1 cellular context compared by ENCODE assay signal in genomic region chr15:40064231-40064894, GRCh38.
TF ChIP-seq lines count a peak whose summit lies in the region.

No MANE protein-coding gene starts in this region.

TF ChIP-seq in GM12878, 131 proteins besides CTCF, POLR2A, EP300 and RAD21 (continued from another document and continues in another):
- TF ChIP-seq, protein P1, sequence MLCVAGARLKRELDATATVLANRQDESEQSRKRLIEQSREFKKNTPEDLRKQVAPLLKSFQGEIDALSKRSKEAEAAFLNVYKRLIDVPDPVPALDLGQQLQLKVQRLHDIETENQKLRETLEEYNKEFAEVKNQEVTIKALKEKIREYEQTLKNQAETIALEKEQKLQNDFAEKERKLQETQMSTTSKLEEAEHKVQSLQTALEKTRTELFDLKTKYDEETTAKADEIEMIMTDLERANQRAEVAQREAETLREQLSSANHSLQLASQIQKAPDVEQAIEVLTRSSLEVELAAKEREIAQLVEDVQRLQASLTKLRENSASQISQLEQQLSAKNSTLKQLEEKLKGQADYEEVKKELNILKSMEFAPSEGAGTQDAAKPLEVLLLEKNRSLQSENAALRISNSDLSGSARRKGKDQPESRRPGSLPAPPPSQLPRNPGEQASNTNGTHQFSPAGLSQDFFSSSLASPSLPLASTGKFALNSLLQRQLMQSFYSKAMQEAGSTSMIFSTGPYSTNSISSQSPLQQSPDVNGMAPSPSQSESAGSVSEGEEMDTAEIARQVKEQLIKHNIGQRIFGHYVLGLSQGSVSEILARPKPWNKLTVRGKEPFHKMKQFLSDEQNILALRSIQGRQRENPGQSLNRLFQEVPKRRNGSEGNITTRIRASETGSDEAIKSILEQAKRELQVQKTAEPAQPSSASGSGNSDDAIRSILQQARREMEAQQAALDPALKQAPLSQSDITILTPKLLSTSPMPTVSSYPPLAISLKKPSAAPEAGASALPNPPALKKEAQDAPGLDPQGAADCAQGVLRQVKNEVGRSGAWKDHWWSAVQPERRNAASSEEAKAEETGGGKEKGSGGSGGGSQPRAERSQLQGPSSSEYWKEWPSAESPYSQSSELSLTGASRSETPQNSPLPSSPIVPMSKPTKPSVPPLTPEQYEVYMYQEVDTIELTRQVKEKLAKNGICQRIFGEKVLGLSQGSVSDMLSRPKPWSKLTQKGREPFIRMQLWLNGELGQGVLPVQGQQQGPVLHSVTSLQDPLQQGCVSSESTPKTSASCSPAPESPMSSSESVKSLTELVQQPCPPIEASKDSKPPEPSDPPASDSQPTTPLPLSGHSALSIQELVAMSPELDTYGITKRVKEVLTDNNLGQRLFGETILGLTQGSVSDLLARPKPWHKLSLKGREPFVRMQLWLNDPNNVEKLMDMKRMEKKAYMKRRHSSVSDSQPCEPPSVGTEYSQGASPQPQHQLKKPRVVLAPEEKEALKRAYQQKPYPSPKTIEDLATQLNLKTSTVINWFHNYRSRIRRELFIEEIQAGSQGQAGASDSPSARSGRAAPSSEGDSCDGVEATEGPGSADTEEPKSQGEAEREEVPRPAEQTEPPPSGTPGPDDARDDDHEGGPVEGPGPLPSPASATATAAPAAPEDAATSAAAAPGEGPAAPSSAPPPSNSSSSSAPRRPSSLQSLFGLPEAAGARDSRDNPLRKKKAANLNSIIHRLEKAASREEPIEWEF (IDR thresholded peaks at IDR 0.05; ENCODE audit: insufficient replicate concordance, low read depth, low read length), result no peak
- no peak for TF ChIP-seq RFX5 (IDR thresholded peaks at IDR 0.05; ENCODE audit: low read depth, low read length)
- no peak for TF ChIP-seq ZNF384 (IDR thresholded peaks at IDR 0.05; ENCODE audit: borderline replicate concordance, low read depth, low read length)
- TF ChIP-seq KDM1A (IDR thresholded peaks at IDR 0.05; ENCODE audit: borderline replicate concordance), result no peak
- TF ChIP-seq ESRRA (IDR thresholded peaks at IDR 0.05; ENCODE audit: low read length), result no peak
- peak; percentile 88 to 89 for TF ChIP-seq IKZF2 (IDR thresholded peaks at IDR 0.05)
- TF ChIP-seq TCF7 (IDR thresholded peaks at IDR 0.05; ENCODE audit: borderline replicate concordance), result peak; percentile 66; the same call in 1 of the 2 replicates
- TF ChIP-seq TCF12 (IDR thresholded peaks at IDR 0.05; ENCODE audit: low read depth, low read length), result 0 out of 2 replicates have a peak, but pooled peaks have one; percentile 5
- TF ChIP-seq GABPA (IDR thresholded peaks at IDR 0.05; ENCODE audit: low read depth), result 0 out of 2 replicates have a peak, but pooled peaks have one; percentile 47
- TF ChIP-seq RELB (IDR thresholded peaks at IDR 0.05; ENCODE audit: low read depth), result peak; percentile 74
- TF ChIP-seq RBBP5 (conservative IDR thresholded peaks at IDR 0.05), result 0 out of 2 replicates have a peak, but pooled peaks have one; percentile 42
- TF ChIP-seq EED (IDR thresholded peaks at IDR 0.05; ENCODE audit: low read depth), result peak; percentile 89
- peak; percentile 78; the same call in 1 of the 2 replicates for TF ChIP-seq CREM (IDR thresholded peaks at IDR 0.05; ENCODE audit: low read depth)
- TF ChIP-seq SKIL (IDR thresholded peaks at IDR 0.05; ENCODE audit: low read depth, poor library complexity, severe bottlenecking), result peak; percentile 67
- TF ChIP-seq CREB1 (IDR thresholded peaks at IDR 0.05; ENCODE audit: low read depth), result peak; percentile 62
- TF ChIP-seq BHLHE40 (IDR thresholded peaks at IDR 0.05; ENCODE audit: borderline replicate concordance in 1 of 2, low read depth in 2 of 2, low read length in 1 of 2), result no peak
- no peak for TF ChIP-seq HDAC6 (IDR thresholded peaks at IDR 0.05; ENCODE audit: unreplicated experiment)
- TF ChIP-seq NFIC (IDR thresholded peaks at IDR 0.05; ENCODE audit: low read depth, low read length), result peak; percentile 93
- TF ChIP-seq, protein P2, sequence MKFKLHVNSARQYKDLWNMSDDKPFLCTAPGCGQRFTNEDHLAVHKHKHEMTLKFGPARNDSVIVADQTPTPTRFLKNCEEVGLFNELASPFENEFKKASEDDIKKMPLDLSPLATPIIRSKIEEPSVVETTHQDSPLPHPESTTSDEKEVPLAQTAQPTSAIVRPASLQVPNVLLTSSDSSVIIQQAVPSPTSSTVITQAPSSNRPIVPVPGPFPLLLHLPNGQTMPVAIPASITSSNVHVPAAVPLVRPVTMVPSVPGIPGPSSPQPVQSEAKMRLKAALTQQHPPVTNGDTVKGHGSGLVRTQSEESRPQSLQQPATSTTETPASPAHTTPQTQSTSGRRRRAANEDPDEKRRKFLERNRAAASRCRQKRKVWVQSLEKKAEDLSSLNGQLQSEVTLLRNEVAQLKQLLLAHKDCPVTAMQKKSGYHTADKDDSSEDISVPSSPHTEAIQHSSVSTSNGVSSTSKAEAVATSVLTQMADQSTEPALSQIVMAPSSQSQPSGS (IDR thresholded peaks at IDR 0.05; ENCODE audit: low read length), result peak; percentile 91
- TF ChIP-seq ZBTB33 (IDR thresholded peaks at IDR 0.05), result no peak
- no peak for TF ChIP-seq POLR2AphosphoS5 (IDR thresholded peaks at IDR 0.05; ENCODE audit: low read length)
- TF ChIP-seq EZH2 (IDR thresholded peaks at IDR 0.05; ENCODE audit: borderline replicate concordance, control insufficient read depth, low read depth, low read length), result no peak
- no peak for TF ChIP-seq RAD51 (IDR thresholded peaks at IDR 0.05)
- TF ChIP-seq RB1 (IDR thresholded peaks at IDR 0.05; ENCODE audit: borderline replicate concordance), result peak; percentile 39; the same call in 1 of the 2 replicates
- TF ChIP-seq PAX5 (IDR thresholded peaks at IDR 0.05; ENCODE audit: borderline replicate concordance, low read depth, low read length), result peak; percentile 5; the same call in 1 of the 2 replicates
- TF ChIP-seq CEBPZ (IDR thresholded peaks at IDR 0.05; ENCODE audit: low read depth, low read length), result no peak
- TF ChIP-seq SIX5 (IDR thresholded peaks at IDR 0.05; ENCODE audit: low read depth, low read length, severe bottlenecking), result no peak
- no peak for TF ChIP-seq RELA (IDR thresholded peaks at IDR 0.05; ENCODE audit: borderline replicate concordance, partially characterized antibody)
- no peak for TF ChIP-seq HCFC1 (IDR thresholded peaks at IDR 0.05; ENCODE audit: low read length)
- no peak for TF ChIP-seq FOXK2 (IDR thresholded peaks at IDR 0.05)
- TF ChIP-seq FOS (IDR thresholded peaks at IDR 0.05; ENCODE audit: borderline replicate concordance, extremely low read depth, insufficient read length), result no peak
- peak; percentile 41 for TF ChIP-seq KLF5 (IDR thresholded peaks at IDR 0.05; ENCODE audit: partially characterized antibody)
- no peak for TF ChIP-seq NFYA (IDR thresholded peaks at IDR 0.05; ENCODE audit: borderline replicate concordance, low read depth, low read length)
- peak; percentile 83 for TF ChIP-seq ATF7 (IDR thresholded peaks at IDR 0.05; ENCODE audit: low read depth)
- peak; percentile 55 for TF ChIP-seq IRF4 (IDR thresholded peaks at IDR 0.05; ENCODE audit: low read depth, low read length)
- peak; percentile 73; the same call in 1 of the 2 replicates for TF ChIP-seq DPF2 (IDR thresholded peaks at IDR 0.05)
- no peak for TF ChIP-seq BCL3 (IDR thresholded peaks at IDR 0.05; ENCODE audit: borderline replicate concordance, insufficient read depth, low read depth, low read length, poor library complexity, severe bottlenecking)
- TF ChIP-seq BCL11A (IDR thresholded peaks at IDR 0.05; ENCODE audit: low read depth, low read length), result peak; percentile 7; the same call in 1 of the 2 replicates
- TF ChIP-seq TCF3 (IDR thresholded peaks at IDR 0.05; ENCODE audit: borderline replicate concordance, insufficient read depth, low read depth, low read length), result peak; percentile 49; the same call in 1 of the 2 replicates
- no peak for TF ChIP-seq SREBF2 (IDR thresholded peaks at IDR 0.05; ENCODE audit: low read length)
- TF ChIP-seq SMARCA5 (IDR thresholded peaks at IDR 0.05), result peak; percentile 67
- no peak for TF ChIP-seq JUND (IDR thresholded peaks at IDR 0.05; ENCODE audit: low read depth, low read length)
- TF ChIP-seq NKRF (conservative IDR thresholded peaks at IDR 0.05), result no peak
- no peak for TF ChIP-seq ZNF207 (IDR thresholded peaks at IDR 0.05; ENCODE audit: borderline replicate concordance)
- no peak for TF ChIP-seq MYC (IDR thresholded peaks at IDR 0.05; ENCODE audit: insufficient read depth, insufficient read length, insufficient replicate concordance, low read length, severe bottlenecking)
- no peak for TF ChIP-seq PAX8 (IDR thresholded peaks at IDR 0.05)
- TF ChIP-seq YBX1 (IDR thresholded peaks at IDR 0.05), result no peak
